In the genomic region with DNA sequence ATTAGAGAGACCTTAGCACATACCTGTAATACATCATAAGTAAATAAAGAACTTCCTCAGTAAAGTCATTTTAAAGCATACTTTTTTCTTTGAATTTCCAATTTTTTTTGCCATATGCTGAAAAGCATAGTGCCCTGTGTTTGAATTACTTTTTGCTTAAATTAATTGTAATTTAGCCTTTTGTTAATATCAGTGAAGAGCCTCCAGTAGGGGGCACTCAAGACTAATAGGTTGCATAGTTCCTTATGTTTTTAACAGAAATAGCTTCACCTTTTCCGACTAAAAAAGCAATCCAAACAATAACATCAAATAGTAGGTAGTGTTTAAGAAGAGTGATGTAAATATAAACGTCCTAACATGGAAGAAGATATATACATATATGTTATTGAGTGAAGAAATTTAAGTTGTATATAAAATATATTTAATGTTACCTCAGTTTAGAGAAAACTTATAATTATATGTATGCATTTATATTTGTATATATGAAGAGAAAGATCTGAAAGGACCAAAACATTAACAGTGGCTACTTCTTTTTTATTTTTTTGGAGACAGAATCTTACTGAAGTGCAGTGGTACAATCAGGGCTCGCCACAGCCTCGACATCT, we compare ENCODE assay signal across 1 cellular context.
TF ChIP-seq lines count a peak whose summit lies in the region.

No MANE protein-coding gene starts in this region.

TF ChIP-seq in H1, 55 proteins besides CTCF, POLR2A, EP300 and RAD21:
- TF ChIP-seq KDM4A (IDR thresholded peaks at IDR 0.05; ENCODE audit: low read depth, low read length, severe bottlenecking), result no peak
TF ChIP-seq in H1: peak in this region for 0.
